Comparison of ENCODE assay signal across 22 cellular contexts in genomic region chr3:4449043-4449803, GRCh38.
"Had no signal": no experiment of that assay in that cellular context is flagged by ENCODE, and none has a peak within 500 bp of the region (broad histone marks: within the 10 kb centered on the region; RNA-seq: fewer than 3 reads in every experiment).

No MANE protein-coding gene starts in this region.

- H3K4me1 Mint-ChIP-seq: neural progenitor cell; stimulated activated memory B cell treated with anti-CD40 and anti-IgM and Interleukin-4, amounts not matched to agents 10 μg/mL and 1 μg/mL and 100 μg/mL, for 72 hours had no signal

- H3K9me3 Mint-ChIP-seq: natural killer cell treated with Interleukin-12 subunit alpha and Interleukin-12 subunit beta and Interleukin-15 and Interleukin-18, amount 100 ng/mL, for 72 hours; neural progenitor cell; stimulated activated memory B cell treated with anti-CD40 and anti-IgM and Interleukin-4, amounts not matched to agents 10 μg/mL and 1 μg/mL and 100 μg/mL, for 72 hours; type B pancreatic cell had no signal

- H3K36me3 ChIP-seq: neural progenitor cell, ovary had no signal

- H3K27me3 ChIP-seq: dorsolateral prefrontal cortex, esophagus squamous epithelium, neural progenitor cell, ovary, right atrium auricular region, sigmoid colon had no signal

- H3K4me3 ChIP-seq: dorsolateral prefrontal cortex, esophagus squamous epithelium, left ventricle myocardium inferior, lower lobe of right lung, neural progenitor cell, ovary, right atrium auricular region, sigmoid colon, skin epidermis had no signal

- H3K27ac Mint-ChIP-seq: memory B cell; natural killer cell treated with Interleukin-12 subunit alpha and Interleukin-12 subunit beta and Interleukin-15 and Interleukin-18, amount 100 ng/mL, for 72 hours; neural progenitor cell; stimulated activated memory B cell treated with anti-CD40 and anti-IgM and Interleukin-4, amounts not matched to agents 10 μg/mL and 1 μg/mL and 100 μg/mL, for 72 hours had no signal

- H3K4me1 ChIP-seq: esophagus squamous epithelium, left ventricle myocardium inferior, lower lobe of right lung, neural progenitor cell, right atrium auricular region, sigmoid colon had no signal

- FAIRE-seq: kidney, urothelium cell line had no signal

- H3K27me3 Mint-ChIP-seq: memory B cell; natural killer cell treated with Interleukin-12 subunit alpha and Interleukin-12 subunit beta and Interleukin-15 and Interleukin-18, amount 100 ng/mL, for 72 hours; stimulated activated memory B cell treated with anti-CD40 and anti-IgM and Interleukin-4, amounts not matched to agents 10 μg/mL and 1 μg/mL and 100 μg/mL, for 72 hours; type B pancreatic cell had no signal

- H3K4me3 Mint-ChIP-seq: memory B cell; natural killer cell treated with Interleukin-12 subunit alpha and Interleukin-12 subunit beta and Interleukin-15 and Interleukin-18, amount 100 ng/mL, for 72 hours; neural progenitor cell; stimulated activated memory B cell treated with anti-CD40 and anti-IgM and Interleukin-4, amounts not matched to agents 10 μg/mL and 1 μg/mL and 100 μg/mL, for 72 hours had no signal

- DNase-seq: cortex of kidney; dorsolateral prefrontal cortex; effector memory CD4-positive, alpha-beta T cell; esophagus squamous epithelium; foreskin fibroblast; kidney; left cardiac atrium; left ventricle myocardium inferior; lower lobe of right lung; midbrain; ovary; sigmoid colon; stimulated activated CD4-positive, alpha-beta T cell treated with anti-CD3 and anti-CD28 coated beads, Interleukin-2, amount 100 ng/mL, for 48 hours had no signal

- H3K36me3 Mint-ChIP-seq: neural progenitor cell had no signal

- H3K9me3 ChIP-seq: esophagus squamous epithelium, left ventricle myocardium inferior, lower lobe of right lung, ovary, right atrium auricular region, sigmoid colon had no signal

- H3K27ac ChIP-seq: epithelial cell of prostate, esophagus squamous epithelium, left ventricle myocardium inferior, lower lobe of right lung, neural progenitor cell, ovary, right atrium auricular region, sigmoid colon, skin epidermis had no signal

- ATAC-seq: left cardiac atrium; lower lobe of right lung; natural killer cell treated with Interleukin-12 subunit alpha and Interleukin-12 subunit beta and Interleukin-15 and Interleukin-18, amount 100 ng/mL, for 72 hours; stimulated activated memory B cell treated with anti-CD40 and anti-IgM and Interleukin-4, amounts not matched to agents 10 μg/mL and 1 μg/mL and 100 μg/mL, for 72 hours had no signal
